Comparison of ENCODE assay signal across 24 cellular contexts in genomic region chr12:120642806-120643205, GRCh38. TPM values are rescaled to one million over a fixed set of nuclear protein-coding genes. Genes with fewer than 3 reads are reported as not detected.
DNase-seq lines count a peak whose midpoint lies in the region; TF ChIP-seq lines count a peak whose summit lies in the region.
"Had no signal": no experiment of that assay in that cellular context is flagged by ENCODE, and none has a peak within 500 bp of the region (broad histone marks: within the 10 kb centered on the region; RNA-seq: fewer than 3 reads in every experiment).

No MANE protein-coding gene starts in this region.

- H3K27ac Mint-ChIP-seq in activated naive CD4-positive, alpha-beta T cell treated with anti-CD3 and anti-CD28 coated beads, Interleukin-2, amount 10 ng/mL, durations not matched to agents 7 days and 5 days, result no peak overlapping the region
- H3K27ac Mint-ChIP-seq: mesothelial cell of epicardium, nephron progenitor cell had no signal

- H3K4me3 ChIP-seq in NT2/D1 (ENCODE audit: insufficient read length, low read depth) (no peak overlapping the region), epithelial cell of proximal tubule (ENCODE audit: low read depth, low read length) (no peak overlapping the region)
- H3K4me3 ChIP-seq: upper lobe of right lung had no signal

- no peaks in the 10 kb centered on the region for H3K9me3 ChIP-seq in NT2/D1 (ENCODE audit: insufficient read depth, low read length)
- H3K9me3 ChIP-seq: upper lobe of right lung had no signal

- no peaks in the 10 kb centered on the region for H3K9me3 Mint-ChIP-seq in activated naive CD4-positive, alpha-beta T cell treated with anti-CD3 and anti-CD28 coated beads, Interleukin-2, amount 10 ng/mL, durations not matched to agents 7 days and 5 days
- H3K9me3 Mint-ChIP-seq: mesothelial cell of epicardium, nephron progenitor cell had no signal

- peaks cover 29% of the 10 kb centered on the region for H3K27me3 ChIP-seq in NT2/D1 (ENCODE audit: insufficient read depth, insufficient read length)

- H3K4me1 ChIP-seq in NT2/D1 (ENCODE audit: insufficient read depth, insufficient read length), result peaks cover 5% of the 10 kb centered on the region

- CTCF ChIA-PET in activated naive CD4-positive, alpha-beta T cell treated with anti-CD3 and anti-CD28 coated beads, Interleukin-2, amount 10 ng/mL, durations not matched to agents 7 days and 5 days (lab: Charles Lee), result interaction anchor here (1.2 kb wide), 1 partner anchor 68 kb away, joined by 4 read pairs; the partner anchor contains the start of gene UNC119B

- H3K4me3 Mint-ChIP-seq in activated naive CD4-positive, alpha-beta T cell treated with anti-CD3 and anti-CD28 coated beads, Interleukin-2, amount 10 ng/mL, durations not matched to agents 7 days and 5 days, result peak overlapping the region; percentile 2
- H3K4me3 Mint-ChIP-seq: nephron progenitor cell had no signal

- DNase-seq in activated naive CD4-positive, alpha-beta T cell treated with anti-CD3 and anti-CD28 coated beads, Interleukin-2, amount 10 ng/mL, durations not matched to agents 7 days and 5 days, result no peak
- no peak for DNase-seq in activated naive CD4-positive, alpha-beta T cell (lab: John Stamatoyannopoulos, UW)
- DNase-seq in NT2/D1 (ENCODE audit: low read depth, low spot score) (no peak), epithelial cell of proximal tubule (ENCODE audit: low read depth) (peak; percentile 27), renal cortical epithelial cell (ENCODE audit: low read depth) (peak; percentile 75), HuH-7.5 (ENCODE audit: low spot score) (no peak), NCI-H1105 treated with DMSO at 0.1 percent for 48 hours (lab: John Stamatoyannopoulos, UW) (no peak), HK-2 (ENCODE audit: unreplicated experiment) (no peak)
- DNase-seq: activated CD4-positive, alpha-beta T cell treated with anti-CD3 and anti-CD28 coated beads, Interleukin-2, amount 50 U/mL, for 4 hours; activated CD8-positive, alpha-beta memory T cell treated with anti-CD3 and anti-CD28 coated beads, Interleukin-2, amount 50 U/mL, for 4 hours; COR-L47; DND-41; erythroblast; foreskin melanocyte; left ventricle myocardium superior; NCI-H1048; NCI-H2029; NCI-H2227 treated with DMSO at 0.1 percent for 48 hours; nephron progenitor cell; RPMI8226; stimulated activated CD8-positive, alpha-beta memory T cell treated with anti-CD3 and anti-CD28 coated beads, Interleukin-4, amount 100 ng/mL, for 48 hours; upper lobe of right lung had no signal

- H3K36me3 ChIP-seq in NT2/D1 (ENCODE audit: insufficient read depth, insufficient read length, low read length), result no peaks in the 10 kb centered on the region
- H3K36me3 ChIP-seq: upper lobe of right lung had no signal

- H3K9ac ChIP-seq in NT2/D1 (ENCODE audit: insufficient read length, low read depth), result peak overlapping the region; percentile 38

- H3K4me1 Mint-ChIP-seq in activated naive CD4-positive, alpha-beta T cell treated with anti-CD3 and anti-CD28 coated beads, Interleukin-2, amount 10 ng/mL, durations not matched to agents 7 days and 5 days, result peaks cover 17% of the 10 kb centered on the region

- TF ChIP-seq CTCF in epithelial cell of proximal tubule (conservative IDR thresholded peaks at IDR 0.05; ENCODE audit: low read depth, low read length), result no peak

- no peaks in the 10 kb centered on the region for H3K36me3 Mint-ChIP-seq in activated naive CD4-positive, alpha-beta T cell treated with anti-CD3 and anti-CD28 coated beads, Interleukin-2, amount 10 ng/mL, durations not matched to agents 7 days and 5 days
- H3K36me3 Mint-ChIP-seq: mesothelial cell of epicardium had no signal

- H3K27me3 Mint-ChIP-seq in activated naive CD4-positive, alpha-beta T cell treated with anti-CD3 and anti-CD28 coated beads, Interleukin-2, amount 10 ng/mL, durations not matched to agents 7 days and 5 days, result peaks cover 81% of the 10 kb centered on the region

RNA-seq across cellular contexts. Expression of gene CABP1, which starts 2.4 kb away (rescaled TPM):
- 0.14 and 1.1 TPM in 2 replicates for total RNA-seq in epithelial cell of proximal tubule
- total RNA-seq in renal cortical epithelial cell, result not detected in 2 replicates
- total RNA-seq: T-helper 2 cell treated with Interferon-gamma antibody and Interleukin-4, amounts not matched to agents 100 ng/mL and 5 ng/mL, for 36 hours had no signal

RNA-seq across cellular contexts. Expression of gene MLEC, which starts 44.1 kb away (rescaled TPM):
- total RNA-seq in epithelial cell of proximal tubule (99.5 and 124 TPM in 2 replicates), renal cortical epithelial cell (137 and 146 TPM in 2 replicates)

Comparison
In these comparisons a context has a peak if more than half of its experiments do, and no peak if none do; other contexts are left out.
1. DNase-seq: peak in epithelial cell of proximal tubule (single experiment) and renal cortical epithelial cell (single experiment); none in activated naive CD4-positive, alpha-beta T cell treated with anti-CD3 and anti-CD28 coated beads, Interleukin-2, amount 10 ng/mL, durations not matched to agents 7 days and 5 days (single experiment), activated naive CD4-positive, alpha-beta T cell (0 of 4), NT2/D1 (single experiment), HuH-7.5 (single experiment), NCI-H1105 treated with DMSO at 0.1 percent for 48 hours (single experiment) and HK-2 (single experiment).